ENCODE assay signal across 22 cellular contexts in the genomic region with DNA sequence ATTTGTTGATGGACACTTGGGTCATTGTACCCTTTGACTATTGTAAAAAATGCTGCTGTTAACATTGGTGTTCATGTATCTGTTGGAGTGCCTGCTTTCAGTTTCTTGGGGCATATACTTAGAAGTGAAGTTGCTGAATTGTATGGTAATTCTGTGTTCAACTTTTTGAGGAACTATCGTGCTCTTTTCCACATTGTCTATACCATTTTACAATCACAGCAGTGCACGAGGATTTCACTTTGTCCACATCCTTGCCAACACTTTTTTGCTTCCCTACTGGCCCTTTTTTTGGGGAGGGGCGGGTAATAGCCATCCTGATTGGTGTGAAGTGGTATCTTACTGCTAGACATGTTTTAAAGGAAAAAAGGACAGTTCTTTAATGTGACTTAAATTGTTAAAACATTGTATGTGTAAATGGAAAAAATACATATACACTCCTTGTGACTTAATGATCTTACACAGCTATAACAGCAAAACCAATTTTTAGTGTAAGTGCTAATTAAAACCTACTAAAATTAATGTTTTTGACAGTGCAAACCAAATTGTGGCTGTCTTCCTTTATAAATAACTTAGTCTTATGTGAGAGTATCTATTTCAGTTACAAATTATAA. TPM values are rescaled to one million over a fixed set of nuclear protein-coding genes. Genes with fewer than 3 reads are reported as not detected.
A peak's percentile ranks its signal among the peaks of the same experiment; 100 is the strongest.
DNase-seq lines count a peak whose midpoint lies in the region; ATAC-seq, FAIRE-seq and TF ChIP-seq lines count a peak whose summit lies in the region.
"Had no signal": no experiment of that assay in that cellular context is flagged by ENCODE, and none has a peak within 500 bp of the region (broad histone marks: within the 10 kb centered on the region; RNA-seq: fewer than 3 reads in every experiment).

No MANE protein-coding gene starts in this region.

- in situ Hi-C loops in gastrocnemius medialis (cut with MboI; ENCODE audit: low sequenced_read_pairs in 4 of 4) = no loop called here

- ATAC-seq in GM19397 (IDR thresholded peaks at IDR 0.05; ENCODE audit: unreplicated experiment) = no peak
- ATAC-seq in gastrocnemius medialis = no peak
- ATAC-seq: left ventricle myocardium superior; stimulated activated effector memory CD8-positive, alpha-beta T cell treated with anti-CD3 and anti-CD28 coated beads, Interleukin-12 subunit alpha, Interleukin-12 subunit beta, amount 100 ng/mL, for 72 hours had no signal

- H3K36me3 ChIP-seq in hepatocyte (replicated peaks; ENCODE audit: insufficient read depth, low read depth) (no peaks in the 10 kb centered on the region), gastrocnemius medialis (no peaks in the 10 kb centered on the region)
- H3K36me3 ChIP-seq: BE2C, Peyer's patch, tibial nerve had no signal

- H2AFZ ChIP-seq in hepatocyte = no peak overlapping the region
- H2AFZ ChIP-seq: GM23248 had no signal

- H3K4me2 ChIP-seq in hepatocyte = no peak overlapping the region

- no peak for TF ChIP-seq POLR2A in gastrocnemius medialis (IDR thresholded peaks at IDR 0.05)

- H3K9me2 ChIP-seq in hepatocyte (replicated peaks; ENCODE audit: insufficient read depth) = no peaks in the 10 kb centered on the region

- FAIRE-seq in HTR-8/SVneo (lab: Jason Lieb, UNC) = no peak

- peaks cover 15% of the 10 kb centered on the region for H3K4me1 ChIP-seq in hepatocyte (ENCODE audit: insufficient read depth)
- H3K4me1 ChIP-seq in gastrocnemius medialis = peaks cover 58 to 68% of the 10 kb centered on the region in 2 donors
- H3K4me1 ChIP-seq: BE2C had no signal

- TF ChIP-seq CTCF in GM12865 (IDR thresholded peaks at IDR 0.05; ENCODE audit: insufficient read depth, low read depth, low read length, missing control alignments) = no peak
- no peak for TF ChIP-seq CTCF in hepatocyte (IDR thresholded peaks at IDR 0.05; ENCODE audit: poor library complexity)
- TF ChIP-seq CTCF in gastrocnemius medialis (IDR thresholded peaks at IDR 0.05 in 4 of 5, conservative IDR thresholded peaks at IDR 0.05 in 1 of 5) = no peak

- H3K9me3 ChIP-seq in hepatocyte (ENCODE audit: low read depth) (no peaks in the 10 kb centered on the region), gastrocnemius medialis (no peaks in the 10 kb centered on the region)
- H3K9me3 ChIP-seq: BE2C, Peyer's patch, tibial nerve had no signal

- intact Hi-C loops in gastrocnemius medialis (cut with DNase I; ENCODE audit: low total_unique reads) = no loop called here

- H3K4me3 ChIP-seq in GM12865 (ENCODE audit: low read depth, low read length) (no peak overlapping the region), hepatocyte (no peak overlapping the region), gastrocnemius medialis (no peak overlapping the region)
- H3K4me3 ChIP-seq: GM23248, Peyer's patch, tibial nerve had no signal

- 85% methylated on average over 3 of the region's 3 CpGs for WGBS in hepatocyte (ENCODE audit: low lambda C conversion rate, missing lambda C conversion rate)

- H3K79me2 ChIP-seq in hepatocyte = peaks cover 90% of the 10 kb centered on the region

- H3K27me3 ChIP-seq in hepatocyte (no peaks in the 10 kb centered on the region), gastrocnemius medialis (no peaks in the 10 kb centered on the region)
- H3K27me3 ChIP-seq: BE2C, Peyer's patch, tibial nerve had no signal

- H3K27ac ChIP-seq in hepatocyte (peak overlapping the region; percentile 81), gastrocnemius medialis (peak overlapping the region in 1 of 4 donors; percentile 24)
- H3K27ac ChIP-seq: GM23248, tibial nerve, VCaP had no signal

- peaks cover 33% of the 10 kb centered on the region for H4K20me1 ChIP-seq in hepatocyte (ENCODE audit: insufficient read depth, poor library complexity, severe bottlenecking)

- DNase-seq in CD1c-positive myeloid dendritic cell (ENCODE audit: extremely low spot score) = peak; percentile 71
- DNase-seq in GM12865 (ENCODE audit: low read depth) = peak; percentile 29
- peak; percentile 17 for DNase-seq in NOMO-1 treated with dmso at 0.1 percent for 144 hours (lab: John Stamatoyannopoulos, UW; ENCODE audit: unreplicated experiment)
- no peak for DNase-seq in hepatocyte (ENCODE audit: low spot score)
- DNase-seq in gastrocnemius medialis = no peak
- DNase-seq in HTR-8/SVneo (ENCODE audit: insufficient read length, low spot score) = no peak
- no peak for DNase-seq in A172 (ENCODE audit: low spot score)
- DNase-seq: activated CD4-positive, alpha-beta memory T cell treated with anti-CD3 and anti-CD28 coated beads for 36 hours; activated effector memory CD4-positive, alpha-beta T cell treated with Interleukin-2 at 50 U/mL for 16 hours; aorta; BE2C; DND-41; foreskin melanocyte; GM23248; left ventricle myocardium superior; NCI-H187 treated with DMSO at 0.1 percent for 48 hours; NCI-H510A treated with DMSO at 0.1 percent for 48 hours; Peyer's patch had no signal

RNA-seq across cellular contexts. Expression of gene WNK1, which starts 52.7 kb away (rescaled TPM):
- total RNA-seq in hepatocyte (62.6 and 63.7 TPM in 2 replicates), gastrocnemius medialis (100 to 1,000 TPM; 168 to 223 (median 204) TPM)
- polyA plus RNA-seq in hepatocyte = 51.2 and 58.5 TPM in 2 replicates
- total RNA-seq in A172 (2014; rRNA removed; shearing (Covaris generic)) = 16.3 and 18.0 TPM in 2 replicates

Comparison
In these comparisons a context has a peak if more than half of its experiments do, and no peak if none do; other contexts are left out.
1. DNase-seq: peak in CD1c-positive myeloid dendritic cell (single experiment), GM12865 (single experiment) and NOMO-1 treated with dmso at 0.1 percent for 144 hours (single experiment); none in hepatocyte (single experiment), gastrocnemius medialis (0 of 2), HTR-8/SVneo (single experiment) and A172 (single experiment).